ENCODE assay signal across 1 cellular context in genomic region chr1:221718391-221719277, GRCh38.
TF ChIP-seq lines count a peak whose summit lies in the region.

No MANE protein-coding gene starts in this region.

TF ChIP-seq in HepG2, 621 proteins besides CTCF, POLR2A, EP300 and RAD21 (continued from another document and continues in another):
- TF ChIP-seq SRSF1 (optimal IDR thresholded peaks at IDR 0.05; ENCODE audit: low read depth, low read length) (no peak), KDM3A (CRISPR knock-in tag; IDR thresholded peaks at IDR 0.05; ENCODE audit: low read depth) (no peak), JUND (CRISPR knock-in tag; IDR thresholded peaks at IDR 0.05) (no peak), ARID5B (CRISPR knock-in tag; IDR thresholded peaks at IDR 0.05) (peak; percentile 93), MLX (CRISPR knock-in tag; IDR thresholded peaks at IDR 0.05) (no peak), ZNF564 (CRISPR knock-in tag; IDR thresholded peaks at IDR 0.05) (no peak), NFE2L2 (IDR thresholded peaks at IDR 0.05; ENCODE audit: low read length) (no peak), E2F5 (CRISPR knock-in tag; conservative IDR thresholded peaks at IDR 0.05) (no peak), THRA (CRISPR knock-in tag; IDR thresholded peaks at IDR 0.05; ENCODE audit: borderline replicate concordance) (no peak), ARID2 (CRISPR knock-in tag; IDR thresholded peaks at IDR 0.05; ENCODE audit: borderline replicate concordance) (no peak), KDM6A (CRISPR knock-in tag; IDR thresholded peaks at IDR 0.05; ENCODE audit: low read depth) (no peak; the same call in 1 of the 2 replicates), MIER2 (CRISPR knock-in tag; IDR thresholded peaks at IDR 0.05) (no peak), ZNF225 (CRISPR knock-in tag; IDR thresholded peaks at IDR 0.05) (no peak), ZNF878 (CRISPR knock-in tag; IDR thresholded peaks at IDR 0.05) (no peak), ZNF496 (CRISPR knock-in tag; IDR thresholded peaks at IDR 0.05; ENCODE audit: insufficient replicate concordance) (no peak), PLRG1 (conservative IDR thresholded peaks at IDR 0.05) (no peak), NR2F6 (IDR thresholded peaks at IDR 0.05) (no peak), NR2F6 (CRISPR knock-in tag; IDR thresholded peaks at IDR 0.05) (peak; percentile 59; the same call in 1 of the 2 replicates), ZFP90 (CRISPR knock-in tag; IDR thresholded peaks at IDR 0.05; ENCODE audit: borderline replicate concordance) (no peak), PCBP2 (optimal IDR thresholded peaks at IDR 0.05; ENCODE audit: low read depth, low read length, poor library complexity, severe bottlenecking) (no peak), ZNF350 (CRISPR knock-in tag; IDR thresholded peaks at IDR 0.05; ENCODE audit: borderline replicate concordance, low read depth) (no peak), KDM5A (IDR thresholded peaks at IDR 0.05; ENCODE audit: borderline replicate concordance, low read length) (no peak), GZF1 (CRISPR knock-in tag; IDR thresholded peaks at IDR 0.05) (no peak), CENPT (CRISPR knock-in tag; IDR thresholded peaks at IDR 0.05; ENCODE audit: low read depth) (no peak), ZNF549 (CRISPR knock-in tag; IDR thresholded peaks at IDR 0.05) (no peak), ZNF180 (CRISPR knock-in tag; IDR thresholded peaks at IDR 0.05; ENCODE audit: borderline replicate concordance, low read depth) (no peak), MXD1 (CRISPR knock-in tag; IDR thresholded peaks at IDR 0.05) (no peak), YY1 (IDR thresholded peaks at IDR 0.05; ENCODE audit: insufficient read depth, insufficient replicate concordance, low read depth, low read length) (no peak), ETS1 (CRISPR knock-in tag; IDR thresholded peaks at IDR 0.05) (no peak), GMEB2 (CRISPR knock-in tag; IDR thresholded peaks at IDR 0.05; ENCODE audit: low read depth) (no peak), ZNF577 (CRISPR knock-in tag; IDR thresholded peaks at IDR 0.05; ENCODE audit: borderline replicate concordance, low read depth) (no peak), ARID4A (CRISPR knock-in tag; IDR thresholded peaks at IDR 0.05; ENCODE audit: borderline replicate concordance) (peak; percentile 9; the same call in 1 of the 2 replicates), NFYC (CRISPR knock-in tag; IDR thresholded peaks at IDR 0.05) (no peak), ZNF784 (CRISPR knock-in tag; IDR thresholded peaks at IDR 0.05; ENCODE audit: borderline replicate concordance) (peak; percentile 43; the same call in 1 of the 2 replicates), DDIT3 (CRISPR knock-in tag; IDR thresholded peaks at IDR 0.05) (no peak), REXO4 (CRISPR knock-in tag; IDR thresholded peaks at IDR 0.05; ENCODE audit: borderline replicate concordance) (no peak), ZMYM2 (CRISPR knock-in tag; IDR thresholded peaks at IDR 0.05) (no peak), PPARG (CRISPR knock-in tag; conservative IDR thresholded peaks at IDR 0.05) (peak; percentile 35; the same call in 1 of the 2 replicates), ZNF569 (CRISPR knock-in tag; IDR thresholded peaks at IDR 0.05; ENCODE audit: borderline replicate concordance) (no peak), ZKSCAN1 (IDR thresholded peaks at IDR 0.05; ENCODE audit: low read length) (no peak), ZBTB10 (CRISPR knock-in tag; IDR thresholded peaks at IDR 0.05; ENCODE audit: borderline replicate concordance) (peak; percentile 79; the same call in 1 of the 2 replicates), FOXP1 (IDR thresholded peaks at IDR 0.05) (no peak), FOXP1 (CRISPR knock-in tag; IDR thresholded peaks at IDR 0.05) (peak; percentile 90), NONO (IDR thresholded peaks at IDR 0.05) (no peak), NONO (CRISPR knock-in tag; conservative IDR thresholded peaks at IDR 0.05) (no peak), MXI1 (IDR thresholded peaks at IDR 0.05; ENCODE audit: borderline replicate concordance, low read depth, low read length) (no peak)
